1 cellular context compared by ENCODE assay signal in genomic region chr17:66829386-66829864, GRCh38.
TF ChIP-seq lines count a peak whose summit lies in the region.

No MANE protein-coding gene starts in this region.

TF ChIP-seq in HepG2, 621 proteins besides CTCF, POLR2A, EP300 and RAD21 (continued from another document and continues in another):
- TF ChIP-seq ZNF740 (CRISPR knock-in tag; IDR thresholded peaks at IDR 0.05), result no peak
- no peak for TF ChIP-seq ATRX (CRISPR knock-in tag; IDR thresholded peaks at IDR 0.05; ENCODE audit: borderline replicate concordance)
- no peak for TF ChIP-seq ZHX2 (IDR thresholded peaks at IDR 0.05; ENCODE audit: low read depth)
- TF ChIP-seq ZHX2 (CRISPR knock-in tag; IDR thresholded peaks at IDR 0.05; ENCODE audit: borderline replicate concordance), result no peak
- no peak for TF ChIP-seq HOXA9 (CRISPR knock-in tag; IDR thresholded peaks at IDR 0.05; ENCODE audit: borderline replicate concordance)
- TF ChIP-seq CSRNP2 (CRISPR knock-in tag; conservative IDR thresholded peaks at IDR 0.05; ENCODE audit: low read depth), result no peak
- no peak for TF ChIP-seq ZNF34 (CRISPR knock-in tag; IDR thresholded peaks at IDR 0.05; ENCODE audit: borderline replicate concordance)
- TF ChIP-seq ZNF792 (CRISPR knock-in tag; IDR thresholded peaks at IDR 0.05), result no peak
- TF ChIP-seq TERF1 (CRISPR knock-in tag; IDR thresholded peaks at IDR 0.05), result no peak
- TF ChIP-seq MTA1 (CRISPR knock-in tag; IDR thresholded peaks at IDR 0.05; ENCODE audit: borderline replicate concordance), result no peak
- no peak for TF ChIP-seq ZMAT5 (CRISPR knock-in tag; IDR thresholded peaks at IDR 0.05; ENCODE audit: borderline replicate concordance, low read depth)
- TF ChIP-seq HDAC2 (CRISPR knock-in tag; IDR thresholded peaks at IDR 0.05), result peak; percentile 41; the same call in 1 of the 2 replicates
- no peak for TF ChIP-seq SP1 (IDR thresholded peaks at IDR 0.05)
- no peak for TF ChIP-seq SP1 (CRISPR knock-in tag; IDR thresholded peaks at IDR 0.05)
- no peak for TF ChIP-seq ZNF878 (CRISPR knock-in tag; IDR thresholded peaks at IDR 0.05)
- TF ChIP-seq ZHX1 (CRISPR knock-in tag; IDR thresholded peaks at IDR 0.05; ENCODE audit: low read depth), result no peak
- TF ChIP-seq HES4 (CRISPR knock-in tag; IDR thresholded peaks at IDR 0.05; ENCODE audit: borderline replicate concordance), result no peak
- 0 out of 2 replicates have a peak, but pooled peaks have one; percentile 34 for TF ChIP-seq ZNF33B (CRISPR knock-in tag; IDR thresholded peaks at IDR 0.05)
- no peak for TF ChIP-seq ZNF678 (CRISPR knock-in tag; IDR thresholded peaks at IDR 0.05)
- no peak for TF ChIP-seq RAD51 (IDR thresholded peaks at IDR 0.05; ENCODE audit: borderline replicate concordance)
- no peak for TF ChIP-seq ZNF761 (CRISPR knock-in tag; conservative IDR thresholded peaks at IDR 0.05)
- TF ChIP-seq ZNF577 (CRISPR knock-in tag; IDR thresholded peaks at IDR 0.05; ENCODE audit: borderline replicate concordance, low read depth), result no peak
- no peak for TF ChIP-seq PHF20 (CRISPR knock-in tag; IDR thresholded peaks at IDR 0.05)
- no peak for TF ChIP-seq ZNF142 (CRISPR knock-in tag; IDR thresholded peaks at IDR 0.05)
- no peak for TF ChIP-seq REPIN1 (CRISPR knock-in tag; IDR thresholded peaks at IDR 0.05; ENCODE audit: borderline replicate concordance, low read depth)
- TF ChIP-seq THAP11 (CRISPR knock-in tag; IDR thresholded peaks at IDR 0.05), result 0 out of 2 replicates have a peak, but pooled peaks have one; percentile 37
- 0 out of 2 replicates have a peak, but pooled peaks have one; percentile 40 for TF ChIP-seq ZNF709 (CRISPR knock-in tag; IDR thresholded peaks at IDR 0.05)
- no peak for TF ChIP-seq ZNF333 (CRISPR knock-in tag; IDR thresholded peaks at IDR 0.05; ENCODE audit: borderline replicate concordance)
- no peak for TF ChIP-seq HHEX (CRISPR knock-in tag; IDR thresholded peaks at IDR 0.05)
- TF ChIP-seq ZNF724P (CRISPR knock-in tag; IDR thresholded peaks at IDR 0.05; ENCODE audit: borderline replicate concordance), result no peak
- TF ChIP-seq MTERF4 (CRISPR knock-in tag; IDR thresholded peaks at IDR 0.05), result 0 out of 2 replicates have a peak, but pooled peaks have one; percentile 53
- no peak for TF ChIP-seq ZNF572 (CRISPR knock-in tag; IDR thresholded peaks at IDR 0.05)
- no peak for TF ChIP-seq ZEB1 (IDR thresholded peaks at IDR 0.05; ENCODE audit: insufficient replicate concordance, low read depth)
- no peak for TF ChIP-seq HNRNPLL (IDR thresholded peaks at IDR 0.05; ENCODE audit: low read depth, low read length, poor library complexity, severe bottlenecking)
- TF ChIP-seq CCDC6 (CRISPR knock-in tag; IDR thresholded peaks at IDR 0.05), result no peak
- TF ChIP-seq NCOA1 (CRISPR knock-in tag; IDR thresholded peaks at IDR 0.05), result no peak
- no peak for TF ChIP-seq ZNF660 (CRISPR knock-in tag; IDR thresholded peaks at IDR 0.05; ENCODE audit: borderline replicate concordance, low read depth)
- no peak for TF ChIP-seq EED (CRISPR knock-in tag; IDR thresholded peaks at IDR 0.05)
- TF ChIP-seq ZNF841 (CRISPR knock-in tag; IDR thresholded peaks at IDR 0.05; ENCODE audit: borderline replicate concordance), result no peak
- TF ChIP-seq PPARG (CRISPR knock-in tag; conservative IDR thresholded peaks at IDR 0.05), result no peak
